1 cellular context compared by ENCODE assay signal in the genomic region with DNA sequence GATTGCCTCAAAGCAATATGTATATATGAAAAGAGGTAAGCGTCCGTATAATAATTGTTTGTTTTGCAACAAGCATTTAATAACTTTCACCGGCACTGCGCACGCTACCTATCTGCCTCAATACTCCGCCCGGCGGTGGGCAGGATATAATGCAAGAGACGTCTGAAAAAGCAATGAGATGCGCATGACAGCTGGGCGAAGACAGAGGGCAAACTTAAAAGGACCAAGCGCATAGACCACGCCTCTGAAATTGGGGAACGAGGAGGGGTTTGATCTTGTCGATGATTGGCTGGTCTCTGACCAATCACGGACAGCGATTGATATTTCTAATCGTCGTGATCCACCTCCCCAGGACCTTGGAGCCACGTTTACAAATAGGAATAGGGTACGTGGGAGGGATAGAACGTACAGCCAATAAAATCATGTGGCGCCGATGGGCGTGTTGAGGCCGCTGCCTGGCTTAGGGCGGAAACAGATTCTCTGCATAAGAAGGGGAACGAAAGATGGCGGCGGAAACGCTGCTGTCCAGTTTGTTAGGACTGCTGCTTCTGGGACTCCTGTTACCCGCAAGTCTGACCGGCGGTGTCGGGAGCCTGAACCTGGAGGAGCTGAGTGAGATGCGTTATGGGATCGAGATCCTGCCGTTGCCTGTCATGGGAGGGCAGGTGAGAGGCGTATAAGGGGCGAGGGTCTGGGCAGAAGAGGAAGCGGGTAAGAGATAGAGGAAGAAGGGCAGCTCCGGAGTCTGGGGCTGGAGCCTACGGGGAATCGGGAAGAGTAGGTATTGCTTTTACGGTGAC.
A peak's percentile ranks its signal among the peaks of the same experiment; 100 is the strongest.
TF ChIP-seq lines count a peak whose summit lies in the region.

A gene with protein sequence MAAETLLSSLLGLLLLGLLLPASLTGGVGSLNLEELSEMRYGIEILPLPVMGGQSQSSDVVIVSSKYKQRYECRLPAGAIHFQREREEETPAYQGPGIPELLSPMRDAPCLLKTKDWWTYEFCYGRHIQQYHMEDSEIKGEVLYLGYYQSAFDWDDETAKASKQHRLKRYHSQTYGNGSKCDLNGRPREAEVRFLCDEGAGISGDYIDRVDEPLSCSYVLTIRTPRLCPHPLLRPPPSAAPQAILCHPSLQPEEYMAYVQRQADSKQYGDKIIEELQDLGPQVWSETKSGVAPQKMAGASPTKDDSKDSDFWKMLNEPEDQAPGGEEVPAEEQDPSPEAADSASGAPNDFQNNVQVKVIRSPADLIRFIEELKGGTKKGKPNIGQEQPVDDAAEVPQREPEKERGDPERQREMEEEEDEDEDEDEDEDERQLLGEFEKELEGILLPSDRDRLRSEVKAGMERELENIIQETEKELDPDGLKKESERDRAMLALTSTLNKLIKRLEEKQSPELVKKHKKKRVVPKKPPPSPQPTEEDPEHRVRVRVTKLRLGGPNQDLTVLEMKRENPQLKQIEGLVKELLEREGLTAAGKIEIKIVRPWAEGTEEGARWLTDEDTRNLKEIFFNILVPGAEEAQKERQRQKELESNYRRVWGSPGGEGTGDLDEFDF (plus strand): TSS at position 474 of the 800 bp plus-strand sequence. CDS start 30 bp downstream, at position 504.

TF ChIP-seq in HepG2, 621 proteins besides CTCF, POLR2A, EP300 and RAD21 (continued from another document and continues in another):
- no peak for TF ChIP-seq ZNF260 (CRISPR knock-in tag; IDR thresholded peaks at IDR 0.05; ENCODE audit: borderline replicate concordance, low read depth)
- TF ChIP-seq HMG20A (CRISPR knock-in tag; IDR thresholded peaks at IDR 0.05; ENCODE audit: borderline replicate concordance) = no peak
- peak; percentile 93 for TF ChIP-seq RFXAP (CRISPR knock-in tag; IDR thresholded peaks at IDR 0.05; ENCODE audit: borderline replicate concordance)
- no peak for TF ChIP-seq ESRRA (CRISPR knock-in tag; IDR thresholded peaks at IDR 0.05; ENCODE audit: low read depth)
- TF ChIP-seq POLR2AphosphoS5 (IDR thresholded peaks at IDR 0.05; ENCODE audit: low read depth, low read length) = peak; percentile 91
- peak; percentile 56; the same call in 1 of the 2 replicates for TF ChIP-seq GATA4 (IDR thresholded peaks at IDR 0.05; ENCODE audit: borderline replicate concordance, low read depth)
- peak; percentile 92 for TF ChIP-seq KAT8 (CRISPR knock-in tag; IDR thresholded peaks at IDR 0.05)
- TF ChIP-seq ZNF44 (CRISPR knock-in tag; IDR thresholded peaks at IDR 0.05) = no peak
- TF ChIP-seq PCBP2 (optimal IDR thresholded peaks at IDR 0.05; ENCODE audit: low read depth, low read length, poor library complexity, severe bottlenecking) = no peak
- TF ChIP-seq FOXK2 (IDR thresholded peaks at IDR 0.05) = peak; percentile 74
- peak; percentile 50 for TF ChIP-seq STAG1 (CRISPR knock-in tag; IDR thresholded peaks at IDR 0.05)
- no peak for TF ChIP-seq REL (CRISPR knock-in tag; conservative IDR thresholded peaks at IDR 0.05)
- TF ChIP-seq ELF1 (CRISPR knock-in tag; IDR thresholded peaks at IDR 0.05) = peak; percentile 96
- TF ChIP-seq, protein P1, sequence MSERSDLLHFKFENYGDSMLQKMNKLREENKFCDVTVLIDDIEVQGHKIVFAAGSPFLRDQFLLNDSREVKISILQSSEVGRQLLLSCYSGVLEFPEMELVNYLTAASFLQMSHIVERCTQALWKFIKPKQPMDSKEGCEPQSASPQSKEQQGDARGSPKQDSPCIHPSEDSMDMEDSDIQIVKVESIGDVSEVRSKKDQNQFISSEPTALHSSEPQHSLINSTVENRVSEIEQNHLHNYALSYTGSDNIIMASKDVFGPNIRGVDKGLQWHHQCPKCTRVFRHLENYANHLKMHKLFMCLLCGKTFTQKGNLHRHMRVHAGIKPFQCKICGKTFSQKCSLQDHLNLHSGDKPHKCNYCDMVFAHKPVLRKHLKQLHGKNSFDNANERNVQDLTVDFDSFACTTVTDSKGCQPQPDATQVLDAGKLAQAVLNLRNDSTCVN (CRISPR knock-in tag; IDR thresholded peaks at IDR 0.05; ENCODE audit: borderline replicate concordance) = no peak
- TF ChIP-seq, protein P2, sequence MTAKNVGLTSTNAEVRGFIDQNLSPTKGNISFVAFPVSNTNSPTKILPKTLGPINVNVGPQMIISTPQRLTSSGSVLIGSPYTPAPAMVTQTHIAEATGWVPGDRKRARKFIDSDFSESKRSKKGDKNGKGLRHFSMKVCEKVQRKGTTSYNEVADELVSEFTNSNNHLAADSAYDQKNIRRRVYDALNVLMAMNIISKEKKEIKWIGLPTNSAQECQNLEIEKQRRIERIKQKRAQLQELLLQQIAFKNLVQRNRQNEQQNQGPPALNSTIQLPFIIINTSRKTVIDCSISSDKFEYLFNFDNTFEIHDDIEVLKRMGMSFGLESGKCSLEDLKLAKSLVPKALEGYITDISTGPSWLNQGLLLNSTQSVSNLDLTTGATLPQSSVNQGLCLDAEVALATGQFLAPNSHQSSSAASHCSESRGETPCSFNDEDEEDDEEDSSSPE (CRISPR knock-in tag; IDR thresholded peaks at IDR 0.05) = peak; percentile 63
- TF ChIP-seq, protein P3, sequence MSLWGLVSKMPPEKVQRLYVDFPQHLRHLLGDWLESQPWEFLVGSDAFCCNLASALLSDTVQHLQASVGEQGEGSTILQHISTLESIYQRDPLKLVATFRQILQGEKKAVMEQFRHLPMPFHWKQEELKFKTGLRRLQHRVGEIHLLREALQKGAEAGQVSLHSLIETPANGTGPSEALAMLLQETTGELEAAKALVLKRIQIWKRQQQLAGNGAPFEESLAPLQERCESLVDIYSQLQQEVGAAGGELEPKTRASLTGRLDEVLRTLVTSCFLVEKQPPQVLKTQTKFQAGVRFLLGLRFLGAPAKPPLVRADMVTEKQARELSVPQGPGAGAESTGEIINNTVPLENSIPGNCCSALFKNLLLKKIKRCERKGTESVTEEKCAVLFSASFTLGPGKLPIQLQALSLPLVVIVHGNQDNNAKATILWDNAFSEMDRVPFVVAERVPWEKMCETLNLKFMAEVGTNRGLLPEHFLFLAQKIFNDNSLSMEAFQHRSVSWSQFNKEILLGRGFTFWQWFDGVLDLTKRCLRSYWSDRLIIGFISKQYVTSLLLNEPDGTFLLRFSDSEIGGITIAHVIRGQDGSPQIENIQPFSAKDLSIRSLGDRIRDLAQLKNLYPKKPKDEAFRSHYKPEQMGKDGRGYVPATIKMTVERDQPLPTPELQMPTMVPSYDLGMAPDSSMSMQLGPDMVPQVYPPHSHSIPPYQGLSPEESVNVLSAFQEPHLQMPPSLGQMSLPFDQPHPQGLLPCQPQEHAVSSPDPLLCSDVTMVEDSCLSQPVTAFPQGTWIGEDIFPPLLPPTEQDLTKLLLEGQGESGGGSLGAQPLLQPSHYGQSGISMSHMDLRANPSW (CRISPR knock-in tag; IDR thresholded peaks at IDR 0.05; ENCODE audit: borderline replicate concordance) = peak; percentile 59; the same call in 1 of the 2 replicates
- 0 out of 2 replicates have a peak, but pooled peaks have one; percentile 12 for TF ChIP-seq PPARG (CRISPR knock-in tag; conservative IDR thresholded peaks at IDR 0.05)
- TF ChIP-seq ZNF772 (CRISPR knock-in tag; IDR thresholded peaks at IDR 0.05) = no peak; the same call in 1 of the 2 replicates
- TF ChIP-seq, protein P4, sequence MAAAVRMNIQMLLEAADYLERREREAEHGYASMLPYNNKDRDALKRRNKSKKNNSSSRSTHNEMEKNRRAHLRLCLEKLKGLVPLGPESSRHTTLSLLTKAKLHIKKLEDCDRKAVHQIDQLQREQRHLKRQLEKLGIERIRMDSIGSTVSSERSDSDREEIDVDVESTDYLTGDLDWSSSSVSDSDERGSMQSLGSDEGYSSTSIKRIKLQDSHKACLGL (CRISPR knock-in tag; IDR thresholded peaks at IDR 0.05) = no peak
- TF ChIP-seq THAP11 (CRISPR knock-in tag; IDR thresholded peaks at IDR 0.05) = peak; percentile 86
- TF ChIP-seq ARNT2 (CRISPR knock-in tag; IDR thresholded peaks at IDR 0.05; ENCODE audit: low read depth) = peak; percentile 46; the same call in 1 of the 2 replicates
- TF ChIP-seq CBX2 (IDR thresholded peaks at IDR 0.05; ENCODE audit: low read depth, low read length) = no peak
- TF ChIP-seq CBX2 (CRISPR knock-in tag; IDR thresholded peaks at IDR 0.05; ENCODE audit: low read depth) = no peak
- no peak for TF ChIP-seq MAFF (IDR thresholded peaks at IDR 0.05; ENCODE audit: low read depth, low read length)
- TF ChIP-seq PRPF4 (IDR thresholded peaks at IDR 0.05; ENCODE audit: low read depth, low read length, poor library complexity, severe bottlenecking) = no peak
- peak; percentile 96 for TF ChIP-seq ZNF335 (CRISPR knock-in tag; IDR thresholded peaks at IDR 0.05)
- 0 out of 2 replicates have a peak, but pooled peaks have one; percentile 41 for TF ChIP-seq RBFOX2 (IDR thresholded peaks at IDR 0.05; ENCODE audit: low read depth, low read length)
- TF ChIP-seq, protein P5, sequence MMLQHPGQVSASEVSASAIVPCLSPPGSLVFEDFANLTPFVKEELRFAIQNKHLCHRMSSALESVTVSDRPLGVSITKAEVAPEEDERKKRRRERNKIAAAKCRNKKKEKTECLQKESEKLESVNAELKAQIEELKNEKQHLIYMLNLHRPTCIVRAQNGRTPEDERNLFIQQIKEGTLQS (CRISPR knock-in tag; IDR thresholded peaks at IDR 0.05) = no peak
- peak; percentile 76 for TF ChIP-seq HOXA3 (CRISPR knock-in tag; IDR thresholded peaks at IDR 0.05)
- TF ChIP-seq SOX6 (IDR thresholded peaks at IDR 0.05) = no peak
- TF ChIP-seq SOX6 (CRISPR knock-in tag; IDR thresholded peaks at IDR 0.05) = peak; percentile 29; the same call in 1 of the 2 replicates
- no peak for TF ChIP-seq RELA (CRISPR knock-in tag; IDR thresholded peaks at IDR 0.05)
- TF ChIP-seq, protein P6, sequence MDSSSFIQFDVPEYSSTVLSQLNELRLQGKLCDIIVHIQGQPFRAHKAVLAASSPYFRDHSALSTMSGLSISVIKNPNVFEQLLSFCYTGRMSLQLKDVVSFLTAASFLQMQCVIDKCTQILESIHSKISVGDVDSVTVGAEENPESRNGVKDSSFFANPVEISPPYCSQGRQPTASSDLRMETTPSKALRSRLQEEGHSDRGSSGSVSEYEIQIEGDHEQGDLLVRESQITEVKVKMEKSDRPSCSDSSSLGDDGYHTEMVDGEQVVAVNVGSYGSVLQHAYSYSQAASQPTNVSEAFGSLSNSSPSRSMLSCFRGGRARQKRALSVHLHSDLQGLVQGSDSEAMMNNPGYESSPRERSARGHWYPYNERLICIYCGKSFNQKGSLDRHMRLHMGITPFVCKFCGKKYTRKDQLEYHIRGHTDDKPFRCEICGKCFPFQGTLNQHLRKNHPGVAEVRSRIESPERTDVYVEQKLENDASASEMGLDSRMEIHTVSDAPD (CRISPR knock-in tag; IDR thresholded peaks at IDR 0.05) = no peak
- no peak for TF ChIP-seq NR3C1 (CRISPR knock-in tag; IDR thresholded peaks at IDR 0.05)
- no peak for TF ChIP-seq NFIC (IDR thresholded peaks at IDR 0.05; ENCODE audit: low read length)
- TF ChIP-seq RFXANK (CRISPR knock-in tag; IDR thresholded peaks at IDR 0.05) = 0 out of 2 replicates have a peak, but pooled peaks have one; percentile 39
- no peak for TF ChIP-seq ZC3H4 (CRISPR knock-in tag; IDR thresholded peaks at IDR 0.05; ENCODE audit: borderline replicate concordance)
- TF ChIP-seq ZKSCAN1 (IDR thresholded peaks at IDR 0.05; ENCODE audit: low read length) = no peak
- TF ChIP-seq ZNF816 (CRISPR knock-in tag; IDR thresholded peaks at IDR 0.05; ENCODE audit: borderline replicate concordance) = peak; percentile 47; the same call in 1 of the 2 replicates
- TF ChIP-seq, protein P7, sequence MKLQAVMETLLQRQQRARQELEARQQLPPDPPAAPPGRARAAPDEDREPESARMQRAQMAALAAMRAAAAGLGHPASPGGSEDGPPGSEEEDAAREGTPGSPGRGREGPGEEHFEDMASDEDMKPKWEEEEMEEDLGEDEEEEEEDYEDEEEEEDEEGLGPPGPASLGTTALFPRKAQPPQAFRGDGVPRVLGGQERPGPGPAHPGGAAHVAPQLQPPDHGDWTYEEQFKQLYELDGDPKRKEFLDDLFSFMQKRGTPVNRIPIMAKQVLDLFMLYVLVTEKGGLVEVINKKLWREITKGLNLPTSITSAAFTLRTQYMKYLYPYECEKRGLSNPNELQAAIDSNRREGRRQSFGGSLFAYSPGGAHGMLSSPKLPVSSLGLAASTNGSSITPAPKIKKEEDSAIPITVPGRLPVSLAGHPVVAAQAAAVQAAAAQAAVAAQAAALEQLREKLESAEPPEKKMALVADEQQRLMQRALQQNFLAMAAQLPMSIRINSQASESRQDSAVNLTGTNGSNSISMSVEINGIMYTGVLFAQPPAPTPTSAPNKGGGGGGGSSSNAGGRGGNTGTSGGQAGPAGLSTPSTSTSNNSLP (IDR thresholded peaks at IDR 0.05; ENCODE audit: low read depth, low read length) = peak; percentile 91
- TF ChIP-seq NR2C2 (CRISPR knock-in tag; IDR thresholded peaks at IDR 0.05; ENCODE audit: borderline replicate concordance) = no peak
- TF ChIP-seq ZNF558 (CRISPR knock-in tag; IDR thresholded peaks at IDR 0.05; ENCODE audit: borderline replicate concordance) = no peak
- TF ChIP-seq ZIK1 (CRISPR knock-in tag; IDR thresholded peaks at IDR 0.05; ENCODE audit: borderline replicate concordance, low read depth) = 0 out of 2 replicates have a peak, but pooled peaks have one; percentile 57
- TF ChIP-seq ZFP41 (CRISPR knock-in tag; IDR thresholded peaks at IDR 0.05; ENCODE audit: borderline replicate concordance) = no peak
- peak; percentile 34; the same call in 1 of the 2 replicates for TF ChIP-seq ZNF598 (CRISPR knock-in tag; IDR thresholded peaks at IDR 0.05; ENCODE audit: borderline replicate concordance)
- TF ChIP-seq SP140L (CRISPR knock-in tag; IDR thresholded peaks at IDR 0.05; ENCODE audit: borderline replicate concordance) = no peak
- TF ChIP-seq PITX1 (CRISPR knock-in tag; IDR thresholded peaks at IDR 0.05) = 0 out of 2 replicates have a peak, but pooled peaks have one; percentile 44
- no peak; the same call in 1 of the 2 replicates for TF ChIP-seq XBP1 (CRISPR knock-in tag; IDR thresholded peaks at IDR 0.05)
- TF ChIP-seq, protein P8, sequence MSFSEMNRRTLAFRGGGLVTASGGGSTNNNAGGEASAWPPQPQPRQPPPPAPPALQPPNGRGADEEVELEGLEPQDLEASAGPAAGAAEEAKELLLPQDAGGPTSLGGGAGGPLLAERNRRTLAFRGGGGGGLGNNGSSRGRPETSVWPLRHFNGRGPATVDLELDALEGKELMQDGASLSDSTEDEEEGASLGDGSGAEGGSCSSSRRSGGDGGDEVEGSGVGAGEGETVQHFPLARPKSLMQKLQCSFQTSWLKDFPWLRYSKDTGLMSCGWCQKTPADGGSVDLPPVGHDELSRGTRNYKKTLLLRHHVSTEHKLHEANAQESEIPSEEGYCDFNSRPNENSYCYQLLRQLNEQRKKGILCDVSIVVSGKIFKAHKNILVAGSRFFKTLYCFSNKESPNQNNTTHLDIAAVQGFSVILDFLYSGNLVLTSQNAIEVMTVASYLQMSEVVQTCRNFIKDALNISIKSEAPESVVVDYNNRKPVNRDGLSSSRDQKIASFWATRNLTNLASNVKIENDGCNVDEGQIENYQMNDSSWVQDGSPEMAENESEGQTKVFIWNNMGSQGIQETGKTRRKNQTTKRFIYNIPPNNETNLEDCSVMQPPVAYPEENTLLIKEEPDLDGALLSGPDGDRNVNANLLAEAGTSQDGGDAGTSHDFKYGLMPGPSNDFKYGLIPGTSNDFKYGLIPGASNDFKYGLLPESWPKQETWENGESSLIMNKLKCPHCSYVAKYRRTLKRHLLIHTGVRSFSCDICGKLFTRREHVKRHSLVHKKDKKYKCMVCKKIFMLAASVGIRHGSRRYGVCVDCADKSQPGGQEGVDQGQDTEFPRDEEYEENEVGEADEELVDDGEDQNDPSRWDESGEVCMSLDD (CRISPR knock-in tag; IDR thresholded peaks at IDR 0.05; ENCODE audit: borderline replicate concordance) = no peak
- TF ChIP-seq CEBPG (CRISPR knock-in tag; IDR thresholded peaks at IDR 0.05) = peak; percentile 24; the same call in 1 of the 2 replicates
